ENCODE assay signal across 8 cellular contexts in genomic region chr20:19757973-19758887, GRCh38. TPM values are rescaled to one million over a fixed set of nuclear protein-coding genes. Genes with fewer than 3 reads are reported as not detected.
DNase-seq lines count a peak whose midpoint lies in the region; ATAC-seq, FAIRE-seq and TF ChIP-seq lines count a peak whose summit lies in the region.

A gene with protein sequence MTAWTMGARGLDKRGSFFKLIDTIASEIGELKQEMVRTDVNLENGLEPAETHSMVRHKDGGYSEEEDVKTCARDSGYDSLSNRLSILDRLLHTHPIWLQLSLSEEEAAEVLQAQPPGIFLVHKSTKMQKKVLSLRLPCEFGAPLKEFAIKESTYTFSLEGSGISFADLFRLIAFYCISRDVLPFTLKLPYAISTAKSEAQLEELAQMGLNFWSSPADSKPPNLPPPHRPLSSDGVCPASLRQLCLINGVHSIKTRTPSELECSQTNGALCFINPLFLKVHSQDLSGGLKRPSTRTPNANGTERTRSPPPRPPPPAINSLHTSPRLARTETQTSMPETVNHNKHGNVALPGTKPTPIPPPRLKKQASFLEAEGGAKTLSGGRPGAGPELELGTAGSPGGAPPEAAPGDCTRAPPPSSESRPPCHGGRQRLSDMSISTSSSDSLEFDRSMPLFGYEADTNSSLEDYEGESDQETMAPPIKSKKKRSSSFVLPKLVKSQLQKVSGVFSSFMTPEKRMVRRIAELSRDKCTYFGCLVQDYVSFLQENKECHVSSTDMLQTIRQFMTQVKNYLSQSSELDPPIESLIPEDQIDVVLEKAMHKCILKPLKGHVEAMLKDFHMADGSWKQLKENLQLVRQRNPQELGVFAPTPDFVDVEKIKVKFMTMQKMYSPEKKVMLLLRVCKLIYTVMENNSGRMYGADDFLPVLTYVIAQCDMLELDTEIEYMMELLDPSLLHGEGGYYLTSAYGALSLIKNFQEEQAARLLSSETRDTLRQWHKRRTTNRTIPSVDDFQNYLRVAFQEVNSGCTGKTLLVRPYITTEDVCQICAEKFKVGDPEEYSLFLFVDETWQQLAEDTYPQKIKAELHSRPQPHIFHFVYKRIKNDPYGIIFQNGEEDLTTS (plus strand): TSS chr20:19758258. CDS start chr20:19889602, 131,344 bp downstream.

- CTCF ChIA-PET in PC-3 (lab: Charles Lee) = interaction anchor here (0.5 to 1.9 kb wide), 8 partner anchors 18 to 1481 kb away, joined by 3 to 11 read pairs (median 5); no protein-coding TSS in a partner anchor

- H3K9me3 ChIP-seq in PC-3 (ENCODE audit: low read length) (no peaks in the 10 kb centered on the region), small intestine (ENCODE audit: control insufficient read depth, low read depth) (no peaks in the 10 kb centered on the region)

- ATAC-seq in PC-3 (peak; percentile 77), GM18505 (IDR thresholded peaks at IDR 0.05; ENCODE audit: unreplicated experiment) (no peak)

- POLR2A ChIA-PET in PC-3 (lab: Charles Lee; ENCODE audit: unreplicated experiment) = interaction anchor here (0.6 to 1.5 kb wide), 13 partner anchors 17 to 463 kb away, joined by 3 to 22 read pairs (median 6); no protein-coding TSS in a partner anchor

- no peaks in the 10 kb centered on the region for H3K9me2 ChIP-seq in PC-3 (replicated peaks; ENCODE audit: low read length)

- H3K4me3 ChIP-seq in PC-3 (ENCODE audit: low read length) (peak within 1 kb of the TSS; percentile 89), small intestine (ENCODE audit: low read depth in 1 of 2, low read length in 2 of 2) (peak within 1 kb of the TSS; percentile 48 to 64)

- WGBS in small intestine, 3 donors = 1 to 4% (median 1%) methylated on average over 56 to 64 of the region's 64 CpGs

- intact Hi-C loops in PC-3 (cut with micrococcal nuclease) = loop anchor here (1.0 to 2.0 kb wide), 6 partner anchors 17 to 70 kb away; no protein-coding TSS in a partner anchor

- H3K4me1 ChIP-seq in PC-3 (ENCODE audit: insufficient read depth, low read length) = peaks cover 32% of the 10 kb centered on the region
- peaks cover 0 to 2% of the 10 kb centered on the region in 2 donors for H3K4me1 ChIP-seq in small intestine (ENCODE audit: control insufficient read depth in 2 of 2, insufficient read depth in 1 of 2, low read depth in 1 of 2, low read length in 1 of 2)

- H3K27ac ChIP-seq in PC-3 (ENCODE audit: low read length) = peak within 1 kb of the TSS; percentile 87
- H3K27ac ChIP-seq in small intestine (ENCODE audit: low read depth in 1 of 2, low read length in 1 of 2) = peak within 1 kb of the TSS; percentile 85 to 96

- peaks cover 19% of the 10 kb centered on the region for H3K79me2 ChIP-seq in PC-3 (ENCODE audit: low read length)

- H3K4me2 ChIP-seq in PC-3 (ENCODE audit: low read length) = peak within 1 kb of the TSS; percentile 95

- no peak for TF ChIP-seq POLR2A in GM18505 (IDR thresholded peaks at IDR 0.05; ENCODE audit: borderline replicate concordance, extremely low read depth, insufficient read depth, insufficient read length)

- no peaks in the 10 kb centered on the region for H3K27me3 ChIP-seq in PC-3 (ENCODE audit: low read length)
- no peaks in the 10 kb centered on the region for H3K27me3 ChIP-seq in small intestine (ENCODE audit: control insufficient read depth in 2 of 2, insufficient read depth in 2 of 2, low read length in 2 of 2)

- TSS peak; percentile 35 for BruUV-seq in PC-3 (replicated peaks; lab: Mats Ljungman, UMichigan)

- H2AFZ ChIP-seq in PC-3 (ENCODE audit: low read length) = peak within 1 kb of the TSS; percentile 86

- DNase-seq in Ammon's horn (ENCODE audit: low spot score) = peak; percentile 89
- DNase-seq in HS-5 (ENCODE audit: low read depth) = peak; percentile 36
- DNase-seq in PC-3 = peak; percentile 96
- peak; percentile 43 to 89 for DNase-seq in dermis microvascular lymphatic vessel endothelial cell (ENCODE audit: low read depth in 2 of 2)
- DNase-seq in kidney tubule cell (ENCODE audit: low spot score) = peak; percentile 95
- peak; percentile 97 for DNase-seq in small intestine
- DNase-seq in stimulated activated CD4-positive, alpha-beta T cell treated with anti-CD3 and anti-CD28 coated beads, Interleukin-2, amount 100 ng/mL, for 48 hours = no peak

- H3K36me3 ChIP-seq in PC-3 (ENCODE audit: low read depth, low read length) (no peaks in the 10 kb centered on the region), small intestine (ENCODE audit: control insufficient read depth in 2 of 2, insufficient read depth in 2 of 2, low read length in 2 of 2) (no peaks in the 10 kb centered on the region)

- TF ChIP-seq CTCF in PC-3 (conservative IDR thresholded peaks at IDR 0.05; ENCODE audit: low read depth, low read length) = no peak

- no peaks in the 10 kb centered on the region for H3F3A ChIP-seq in PC-3 (ENCODE audit: low read length, unreplicated experiment)

- no peak for FAIRE-seq in small intestine (lab: Jason Lieb, UNC)

- peak within 1 kb of the TSS; percentile 92 for H3K9ac ChIP-seq in PC-3 (ENCODE audit: low read length)

- H4K20me1 ChIP-seq in PC-3 (ENCODE audit: low read length) = no peaks in the 10 kb centered on the region

RNA-seq across cellular contexts. Expression of the gene that starts here (rescaled TPM):
- total RNA-seq in PC-3 (2014; rRNA removed) (64.3 and 69.8 TPM in 2 replicates), dermis microvascular lymphatic vessel endothelial cell (92.9 and 94.6 TPM in 2 replicates)
- polyA plus RNA-seq in small intestine = 10 to 100 TPM; 14.3 to 17.0 (median 17.0) TPM

Comparison
In these comparisons a context has a peak if more than half of its experiments do, and no peak if none do; other contexts are left out.
1. DNase-seq: peak in Ammon's horn (single experiment), HS-5 (single experiment), PC-3 (single experiment), dermis microvascular lymphatic vessel endothelial cell (2 of 2), kidney tubule cell (single experiment) and small intestine (single experiment); none in stimulated activated CD4-positive, alpha-beta T cell treated with anti-CD3 and anti-CD28 coated beads, Interleukin-2, amount 100 ng/mL, for 48 hours (0 of 2).